Comparison of ENCODE assay signal across 1 cellular context in genomic region chr1:74271503-74271902, GRCh38.
TF ChIP-seq lines count a peak whose summit lies in the region.

No MANE protein-coding gene starts in this region.

TF ChIP-seq in GM23338, 12 proteins besides CTCF, POLR2A, EP300 and RAD21 (continued from another document):
- TF ChIP-seq, protein P1, sequence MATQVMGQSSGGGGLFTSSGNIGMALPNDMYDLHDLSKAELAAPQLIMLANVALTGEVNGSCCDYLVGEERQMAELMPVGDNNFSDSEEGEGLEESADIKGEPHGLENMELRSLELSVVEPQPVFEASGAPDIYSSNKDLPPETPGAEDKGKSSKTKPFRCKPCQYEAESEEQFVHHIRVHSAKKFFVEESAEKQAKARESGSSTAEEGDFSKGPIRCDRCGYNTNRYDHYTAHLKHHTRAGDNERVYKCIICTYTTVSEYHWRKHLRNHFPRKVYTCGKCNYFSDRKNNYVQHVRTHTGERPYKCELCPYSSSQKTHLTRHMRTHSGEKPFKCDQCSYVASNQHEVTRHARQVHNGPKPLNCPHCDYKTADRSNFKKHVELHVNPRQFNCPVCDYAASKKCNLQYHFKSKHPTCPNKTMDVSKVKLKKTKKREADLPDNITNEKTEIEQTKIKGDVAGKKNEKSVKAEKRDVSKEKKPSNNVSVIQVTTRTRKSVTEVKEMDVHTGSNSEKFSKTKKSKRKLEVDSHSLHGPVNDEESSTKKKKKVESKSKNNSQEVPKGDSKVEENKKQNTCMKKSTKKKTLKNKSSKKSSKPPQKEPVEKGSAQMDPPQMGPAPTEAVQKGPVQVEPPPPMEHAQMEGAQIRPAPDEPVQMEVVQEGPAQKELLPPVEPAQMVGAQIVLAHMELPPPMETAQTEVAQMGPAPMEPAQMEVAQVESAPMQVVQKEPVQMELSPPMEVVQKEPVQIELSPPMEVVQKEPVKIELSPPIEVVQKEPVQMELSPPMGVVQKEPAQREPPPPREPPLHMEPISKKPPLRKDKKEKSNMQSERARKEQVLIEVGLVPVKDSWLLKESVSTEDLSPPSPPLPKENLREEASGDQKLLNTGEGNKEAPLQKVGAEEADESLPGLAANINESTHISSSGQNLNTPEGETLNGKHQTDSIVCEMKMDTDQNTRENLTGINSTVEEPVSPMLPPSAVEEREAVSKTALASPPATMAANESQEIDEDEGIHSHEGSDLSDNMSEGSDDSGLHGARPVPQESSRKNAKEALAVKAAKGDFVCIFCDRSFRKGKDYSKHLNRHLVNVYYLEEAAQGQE (IDR thresholded peaks at IDR 0.05; ENCODE audit: unreplicated experiment) = no peak
- no peak for TF ChIP-seq ZNF462 (CRISPR knock-in tag; IDR thresholded peaks at IDR 0.05)
- TF ChIP-seq POLR2AphosphoS5 (IDR thresholded peaks at IDR 0.05; ENCODE audit: low read depth) = no peak
- TF ChIP-seq STAT1 (IDR thresholded peaks at IDR 0.05; ENCODE audit: unreplicated experiment) = no peak
- no peak for TF ChIP-seq CREB1 (CRISPR knock-in tag; IDR thresholded peaks at IDR 0.05; ENCODE audit: low read depth)
- no peak for TF ChIP-seq EZH2 (IDR thresholded peaks at IDR 0.05; ENCODE audit: low read depth, unreplicated experiment)
- TF ChIP-seq JUNB (IDR thresholded peaks at IDR 0.05; ENCODE audit: unreplicated experiment) = no peak
- no peak for TF ChIP-seq NANOG (IDR thresholded peaks at IDR 0.05; ENCODE audit: borderline replicate concordance)
- TF ChIP-seq ZNF114 (CRISPR knock-in tag; IDR thresholded peaks at IDR 0.05) = no peak
- TF ChIP-seq EZH2phosphoT487 (IDR thresholded peaks at IDR 0.05; ENCODE audit: unreplicated experiment) = no peak
